1 cellular context compared by ENCODE assay signal in genomic region chrX:41677661-41678060, GRCh38.
TF ChIP-seq lines count a peak whose summit lies in the region.

No MANE protein-coding gene starts in this region.

TF ChIP-seq in HepG2, 621 proteins besides CTCF, POLR2A, EP300 and RAD21:
- TF ChIP-seq ZC3H13 (CRISPR knock-in tag; IDR thresholded peaks at IDR 0.05) = no peak
- TF ChIP-seq ZNF841 (CRISPR knock-in tag; IDR thresholded peaks at IDR 0.05; ENCODE audit: borderline replicate concordance) = no peak
- no peak for TF ChIP-seq PAXIP1 (CRISPR knock-in tag; conservative IDR thresholded peaks at IDR 0.05)
- no peak for TF ChIP-seq HMG20B (CRISPR knock-in tag; conservative IDR thresholded peaks at IDR 0.05)
- TF ChIP-seq ZNF780A (CRISPR knock-in tag; IDR thresholded peaks at IDR 0.05) = no peak
- TF ChIP-seq XRCC5 (optimal IDR thresholded peaks at IDR 0.05; ENCODE audit: low read length) = no peak
- no peak for TF ChIP-seq HNF1B (CRISPR knock-in tag; IDR thresholded peaks at IDR 0.05)
- no peak for TF ChIP-seq ZNF891 (CRISPR knock-in tag; IDR thresholded peaks at IDR 0.05)
- TF ChIP-seq SALL2 (CRISPR knock-in tag; IDR thresholded peaks at IDR 0.05) = no peak
- no peak for TF ChIP-seq NFE2L1 (CRISPR knock-in tag; IDR thresholded peaks at IDR 0.05; ENCODE audit: borderline replicate concordance)
